ENCODE assay signal across 24 cellular contexts in the genomic region with DNA sequence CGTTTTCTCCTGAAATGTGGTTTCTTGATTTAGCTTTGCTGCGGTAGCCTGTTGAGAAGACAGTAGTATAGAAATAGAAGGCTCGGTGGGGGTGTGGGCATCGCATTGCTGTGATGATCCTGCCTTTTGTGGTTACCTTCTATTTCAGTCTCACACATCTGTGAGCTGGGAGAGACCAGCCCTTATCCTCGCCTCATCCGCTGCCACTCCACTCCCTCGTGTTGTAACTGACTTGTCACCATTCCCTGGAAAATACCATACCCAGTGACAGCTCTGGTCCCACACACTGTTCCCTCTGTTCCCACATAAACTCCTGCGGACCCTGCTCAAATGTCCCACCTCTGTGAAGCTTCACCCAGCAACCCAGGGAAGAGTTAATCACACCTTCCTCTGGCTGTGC.
"Had no signal": no experiment of that assay in that cellular context is flagged by ENCODE, and none has a peak within 500 bp of the region (broad histone marks: within the 10 kb centered on the region; RNA-seq: fewer than 3 reads in every experiment).

No MANE protein-coding gene starts in this region.

- H3K27ac ChIP-seq: ascending aorta, breast epithelium, esophagus squamous epithelium, hepatocyte, ovary, suprapubic skin, transverse colon, VCaP had no signal

- H3K36me3 Mint-ChIP-seq: activated naive CD4-positive, alpha-beta T cell treated with anti-CD3 and anti-CD28 coated beads, Interleukin-2, amount 50 U/mL, for 24 hours; mesothelial cell of epicardium had no signal

- H3K9me3 Mint-ChIP-seq: activated naive CD4-positive, alpha-beta T cell treated with anti-CD3 and anti-CD28 coated beads, Interleukin-2, amount 50 U/mL, for 24 hours; neural crest cell; stimulated activated naive CD8-positive, alpha-beta T cell treated with anti-CD3 and anti-CD28 coated beads, Interleukin-15, amount 100 ng/mL, for 72 hours had no signal

- H3K9me3 ChIP-seq: ascending aorta, breast epithelium, esophagus squamous epithelium, ovary, suprapubic skin, transverse colon had no signal

- H3K4me3 ChIP-seq: ascending aorta, breast epithelium, esophagus squamous epithelium, hepatocyte, lung, ovary, suprapubic skin, transverse colon had no signal

- H3K27me3 Mint-ChIP-seq: activated naive CD4-positive, alpha-beta T cell treated with anti-CD3 and anti-CD28 coated beads, Interleukin-2, amount 50 U/mL, for 24 hours had no signal

- DNase-seq: activated CD4-positive, alpha-beta T cell treated with anti-CD3 and anti-CD28 coated beads for 1 hour; activated CD8-positive, alpha-beta memory T cell treated with anti-CD3 and anti-CD28 coated beads for 24 hours; activated CD8-positive, alpha-beta memory T cell treated with anti-CD3 and anti-CD28 coated beads, Interleukin-2, amount 50 U/mL, for 48 hours; activated effector memory CD4-positive, alpha-beta T cell treated with anti-CD3 and anti-CD28 coated beads, Interleukin-2, amount 50 U/mL, for 16 hours; activated T-cell treated with anti-CD3 and anti-CD28 coated beads, Interleukin-2, amount 50 U/mL, for 48 hours; effector CD4-positive, alpha-beta T cell; esophagus squamous epithelium; left colon; ovary; stimulated activated CD4-positive, alpha-beta T cell treated with anti-CD3 and anti-CD28 coated beads, Interleukin-12 subunit alpha, Interleukin-12 subunit beta, amount 100 ng/mL, for 4 hours; stimulated activated CD4-positive, alpha-beta T cell treated with anti-CD3 and anti-CD28 coated beads, Interleukin-2, amount 100 ng/mL, for 24 hours; stimulated activated naive CD8-positive, alpha-beta T cell treated with anti-CD3 and anti-CD28 coated beads, Interleukin-15, amount 100 ng/mL, for 72 hours; SW 1271; T-helper 2 cell; transverse colon had no signal

- ATAC-seq: left colon; stimulated activated naive CD8-positive, alpha-beta T cell treated with anti-CD3 and anti-CD28 coated beads, Interleukin-15, amount 100 ng/mL, for 72 hours had no signal

- H3K27me3 ChIP-seq: ascending aorta, breast epithelium, esophagus squamous epithelium, hepatocyte, ovary, suprapubic skin, transverse colon had no signal

- H3K4me3 Mint-ChIP-seq: activated naive CD4-positive, alpha-beta T cell treated with anti-CD3 and anti-CD28 coated beads, Interleukin-2, amount 50 U/mL, for 24 hours; mesothelial cell of epicardium; neural crest cell; stimulated activated naive CD8-positive, alpha-beta T cell treated with anti-CD3 and anti-CD28 coated beads, Interleukin-15, amount 100 ng/mL, for 72 hours had no signal

- H2AFZ ChIP-seq: hepatocyte had no signal

- H3K27ac Mint-ChIP-seq: activated naive CD4-positive, alpha-beta T cell treated with anti-CD3 and anti-CD28 coated beads, Interleukin-2, amount 50 U/mL, for 24 hours; mesothelial cell of epicardium; stimulated activated naive CD8-positive, alpha-beta T cell treated with anti-CD3 and anti-CD28 coated beads, Interleukin-15, amount 100 ng/mL, for 72 hours had no signal

- H3K4me1 ChIP-seq: ascending aorta, breast epithelium, esophagus squamous epithelium, suprapubic skin, transverse colon had no signal

- H3K4me1 Mint-ChIP-seq: activated naive CD4-positive, alpha-beta T cell treated with anti-CD3 and anti-CD28 coated beads, Interleukin-2, amount 50 U/mL, for 24 hours; stimulated activated naive CD8-positive, alpha-beta T cell treated with anti-CD3 and anti-CD28 coated beads, Interleukin-15, amount 100 ng/mL, for 72 hours had no signal

- H3K4me2 ChIP-seq: hepatocyte had no signal

- H3K79me2 ChIP-seq: hepatocyte had no signal

- H3K36me3 ChIP-seq: ascending aorta, breast epithelium, esophagus squamous epithelium, ovary, suprapubic skin, transverse colon had no signal
